ENCODE assay signal across 11 cellular contexts in genomic region chr12:3896851-3897351, GRCh38. TPM values are rescaled to one million over a fixed set of nuclear protein-coding genes. Genes with fewer than 3 reads are reported as not detected.
DNase-seq lines count a peak whose midpoint lies in the region; ATAC-seq and TF ChIP-seq lines count a peak whose summit lies in the region.
"Had no signal": no experiment of that assay in that cellular context is flagged by ENCODE, and none has a peak within 500 bp of the region (broad histone marks: within the 10 kb centered on the region; RNA-seq: fewer than 3 reads in every experiment).

No MANE protein-coding gene starts in this region.

- TF ChIP-seq CTCF in CD4-positive, alpha-beta T cell (IDR thresholded peaks at IDR 0.05) = no peak
- no peak for TF ChIP-seq CTCF in NB4 (IDR thresholded peaks at IDR 0.05; ENCODE audit: low read depth, low read length)
- TF ChIP-seq CTCF in choroid plexus epithelial cell (conservative IDR thresholded peaks at IDR 0.05; ENCODE audit: low read depth, low read length) = no peak
- no peak for TF ChIP-seq CTCF in mucosa of descending colon (IDR thresholded peaks at IDR 0.05)

- peak; percentile 33 for ATAC-seq in CD4-positive, alpha-beta T cell (ENCODE audit: poor library complexity)
- peak; percentile 53 for ATAC-seq in mucosa of descending colon
- no peak for ATAC-seq in HG02852 (IDR thresholded peaks at IDR 0.05; ENCODE audit: unreplicated experiment)
- no peak for ATAC-seq in GM18909 (IDR thresholded peaks at IDR 0.05; ENCODE audit: poor library complexity, unreplicated experiment)

- no peak for DNase-seq in CD4-positive, alpha-beta T cell
- DNase-seq in NB4 (ENCODE audit: low read depth) = peak; percentile 83
- peak; percentile 12 for DNase-seq in choroid plexus epithelial cell (ENCODE audit: low read depth)
- peak in 1 of 3 donors; percentile 22 for DNase-seq in mucosa of descending colon
- DNase-seq in NCI-H2171 treated with DMSO at 0.1 percent for 48 hours (lab: John Stamatoyannopoulos, UW) = no peak
- DNase-seq in NCI-H2171 (lab: John Stamatoyannopoulos, UW) = no peak
- DNase-seq: DMS 273 treated with DMSO at 0.1 percent for 48 hours had no signal

- POLR2A ChIA-PET in CD4-positive, alpha-beta T cell (lab: Charles Lee) = interaction anchor here (0.6 to 3.7 kb wide), 25 partner anchors 10 to 429 kb away, joined by 3 to 44 read pairs (median 6); partner anchors contain the start of genes CCND2 and PARP11

- CTCF ChIA-PET in CD4-positive, alpha-beta T cell (lab: Charles Lee) = interaction anchor here (0.6 to 3.5 kb wide), 6 partner anchors 10 to 380 kb away, joined by 3 to 14 read pairs (median 7); no protein-coding TSS in a partner anchor

- H3K27ac ChIP-seq in CD4-positive, alpha-beta T cell (ENCODE audit: low read depth, low read length) = peak overlapping the region; percentile 69
- H3K27ac ChIP-seq: KMS-11 had no signal

- H3K4me1 ChIP-seq in mucosa of descending colon (ENCODE audit: low read depth) = no peaks in the 10 kb centered on the region

- no peaks in the 10 kb centered on the region for H3K36me3 ChIP-seq in mucosa of descending colon (ENCODE audit: low read depth)
- H3K36me3 ChIP-seq: thoracic aorta had no signal

- no peaks in the 10 kb centered on the region for H3K36me3 Mint-ChIP-seq in CD4-positive, alpha-beta T cell (ENCODE audit: low read depth)

- peak overlapping the region; percentile 76 for H3K4me3 Mint-ChIP-seq in CD4-positive, alpha-beta T cell

- no peaks in the 10 kb centered on the region for H3K27me3 ChIP-seq in CD4-positive, alpha-beta T cell (ENCODE audit: control insufficient read depth, insufficient read depth, low read length)

- H3K9me3 Mint-ChIP-seq in CD4-positive, alpha-beta T cell = no peaks in the 10 kb centered on the region

- H3K27me3 Mint-ChIP-seq in CD4-positive, alpha-beta T cell = no peaks in the 10 kb centered on the region

- H3K27ac Mint-ChIP-seq in CD4-positive, alpha-beta T cell = no peak overlapping the region

- H3K4me3 ChIP-seq in NB4 (ENCODE audit: low read depth, low read length) (no peak overlapping the region), choroid plexus epithelial cell (ENCODE audit: low read depth, low read length) (no peak overlapping the region), mucosa of descending colon (no peak overlapping the region)
- H3K4me3 ChIP-seq: thoracic aorta had no signal

- H3K4me1 Mint-ChIP-seq in CD4-positive, alpha-beta T cell (ENCODE audit: low read depth) = peaks cover 48% of the 10 kb centered on the region

- intact Hi-C loops in CD4-positive, alpha-beta T cell (cut with DNase I, micrococcal nuclease) = loop anchor here in 1 of 2 experiments (1.0 to 5.0 kb wide), 4 partner anchors 12 to 65 kb away; no protein-coding TSS in a partner anchor
- intact Hi-C loops in mucosa of descending colon (cut with DNase I, micrococcal nuclease) = no loop called here

- no peak for TF ChIP-seq POLR2A in NB4 (IDR thresholded peaks at IDR 0.05; ENCODE audit: extremely low read depth, insufficient read length)

- H3K9me3 ChIP-seq in CD4-positive, alpha-beta T cell (ENCODE audit: control insufficient read depth, low read length) = no peaks in the 10 kb centered on the region
- H3K9me3 ChIP-seq in mucosa of descending colon = no peaks in the 10 kb centered on the region
- H3K9me3 ChIP-seq: thoracic aorta had no signal

RNA-seq across cellular contexts. Expression of gene PARP11, which starts 23.7 kb away (rescaled TPM):
- total RNA-seq in CD4-positive, alpha-beta T cell = 10 to 100 TPM; 13.4 TPM
- 10 to 100 TPM in 1 of 3 donors, 1 to 10 TPM in 2; 8.5 to 12.4 (median 9.5) TPM for total RNA-seq in mucosa of descending colon

Comparison
In these comparisons a context has a peak if more than half of its experiments do, and no peak if none do; other contexts are left out.
1. ATAC-seq: peak in CD4-positive, alpha-beta T cell (single experiment) and mucosa of descending colon (single experiment); none in HG02852 (single experiment) and GM18909 (single experiment).
2. DNase-seq: peak in NB4 (single experiment) and choroid plexus epithelial cell (single experiment); none in CD4-positive, alpha-beta T cell (0 of 10), NCI-H2171 treated with DMSO at 0.1 percent for 48 hours (single experiment) and NCI-H2171 (single experiment).